ENCODE assay signal across 2 cellular contexts in the genomic region with DNA sequence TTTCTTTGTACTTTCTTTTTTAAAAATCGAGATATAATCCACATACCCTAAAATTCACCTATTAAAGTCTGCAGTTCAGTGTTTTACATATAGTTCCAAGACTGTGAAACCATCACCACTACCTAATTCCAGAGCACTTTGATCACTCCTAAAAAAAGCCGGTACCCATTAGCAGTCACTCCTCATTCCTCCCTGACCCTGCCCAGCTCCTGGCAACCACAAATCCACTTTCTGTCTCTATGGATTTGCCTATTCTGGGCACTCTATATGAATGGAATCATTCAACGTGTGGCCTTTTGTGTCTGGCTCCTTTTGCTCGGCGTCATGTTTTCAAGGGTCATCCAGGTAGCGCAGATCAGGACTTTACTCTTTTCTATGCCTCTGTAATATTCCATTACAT.
TF ChIP-seq lines count a peak whose summit lies in the region.

No MANE protein-coding gene starts in this region.

TF ChIP-seq in SK-N-SH, 30 proteins besides CTCF, POLR2A, EP300 and RAD21 (continued from another document):
- TF ChIP-seq, protein P1, sequence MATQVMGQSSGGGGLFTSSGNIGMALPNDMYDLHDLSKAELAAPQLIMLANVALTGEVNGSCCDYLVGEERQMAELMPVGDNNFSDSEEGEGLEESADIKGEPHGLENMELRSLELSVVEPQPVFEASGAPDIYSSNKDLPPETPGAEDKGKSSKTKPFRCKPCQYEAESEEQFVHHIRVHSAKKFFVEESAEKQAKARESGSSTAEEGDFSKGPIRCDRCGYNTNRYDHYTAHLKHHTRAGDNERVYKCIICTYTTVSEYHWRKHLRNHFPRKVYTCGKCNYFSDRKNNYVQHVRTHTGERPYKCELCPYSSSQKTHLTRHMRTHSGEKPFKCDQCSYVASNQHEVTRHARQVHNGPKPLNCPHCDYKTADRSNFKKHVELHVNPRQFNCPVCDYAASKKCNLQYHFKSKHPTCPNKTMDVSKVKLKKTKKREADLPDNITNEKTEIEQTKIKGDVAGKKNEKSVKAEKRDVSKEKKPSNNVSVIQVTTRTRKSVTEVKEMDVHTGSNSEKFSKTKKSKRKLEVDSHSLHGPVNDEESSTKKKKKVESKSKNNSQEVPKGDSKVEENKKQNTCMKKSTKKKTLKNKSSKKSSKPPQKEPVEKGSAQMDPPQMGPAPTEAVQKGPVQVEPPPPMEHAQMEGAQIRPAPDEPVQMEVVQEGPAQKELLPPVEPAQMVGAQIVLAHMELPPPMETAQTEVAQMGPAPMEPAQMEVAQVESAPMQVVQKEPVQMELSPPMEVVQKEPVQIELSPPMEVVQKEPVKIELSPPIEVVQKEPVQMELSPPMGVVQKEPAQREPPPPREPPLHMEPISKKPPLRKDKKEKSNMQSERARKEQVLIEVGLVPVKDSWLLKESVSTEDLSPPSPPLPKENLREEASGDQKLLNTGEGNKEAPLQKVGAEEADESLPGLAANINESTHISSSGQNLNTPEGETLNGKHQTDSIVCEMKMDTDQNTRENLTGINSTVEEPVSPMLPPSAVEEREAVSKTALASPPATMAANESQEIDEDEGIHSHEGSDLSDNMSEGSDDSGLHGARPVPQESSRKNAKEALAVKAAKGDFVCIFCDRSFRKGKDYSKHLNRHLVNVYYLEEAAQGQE (IDR thresholded peaks at IDR 0.05; ENCODE audit: low read depth, low read length), result no peak
- TF ChIP-seq SIN3A (IDR thresholded peaks at IDR 0.05; ENCODE audit: borderline replicate concordance, low read depth, low read length) (no peak), GABPA (IDR thresholded peaks at IDR 0.05; ENCODE audit: low read depth) (no peak), MEF2A (IDR thresholded peaks at IDR 0.05; ENCODE audit: borderline replicate concordance, low read depth) (no peak), JUND (IDR thresholded peaks at IDR 0.05) (no peak), RFX5 (IDR thresholded peaks at IDR 0.05; ENCODE audit: low read length) (no peak)

TF ChIP-seq in SK-N-SH treated with all-trans-retinoic acid at 6 μM for 48 hours, 23 proteins besides CTCF, POLR2A, EP300 and RAD21 (continued from another document):
- no peak for TF ChIP-seq ESRRG (CRISPR knock-in tag; IDR thresholded peaks at IDR 0.05)
- TF ChIP-seq RARB (CRISPR knock-in tag; IDR thresholded peaks at IDR 0.05), result no peak
- TF ChIP-seq BACH2 (CRISPR knock-in tag; IDR thresholded peaks at IDR 0.05; ENCODE audit: borderline replicate concordance), result no peak
- no peak for TF ChIP-seq ZNF70 (CRISPR knock-in tag; IDR thresholded peaks at IDR 0.05)
- TF ChIP-seq GLIS3 (CRISPR knock-in tag; IDR thresholded peaks at IDR 0.05), result no peak
- TF ChIP-seq PPARA (CRISPR knock-in tag; IDR thresholded peaks at IDR 0.05; ENCODE audit: borderline replicate concordance), result no peak
- TF ChIP-seq, protein P2, sequence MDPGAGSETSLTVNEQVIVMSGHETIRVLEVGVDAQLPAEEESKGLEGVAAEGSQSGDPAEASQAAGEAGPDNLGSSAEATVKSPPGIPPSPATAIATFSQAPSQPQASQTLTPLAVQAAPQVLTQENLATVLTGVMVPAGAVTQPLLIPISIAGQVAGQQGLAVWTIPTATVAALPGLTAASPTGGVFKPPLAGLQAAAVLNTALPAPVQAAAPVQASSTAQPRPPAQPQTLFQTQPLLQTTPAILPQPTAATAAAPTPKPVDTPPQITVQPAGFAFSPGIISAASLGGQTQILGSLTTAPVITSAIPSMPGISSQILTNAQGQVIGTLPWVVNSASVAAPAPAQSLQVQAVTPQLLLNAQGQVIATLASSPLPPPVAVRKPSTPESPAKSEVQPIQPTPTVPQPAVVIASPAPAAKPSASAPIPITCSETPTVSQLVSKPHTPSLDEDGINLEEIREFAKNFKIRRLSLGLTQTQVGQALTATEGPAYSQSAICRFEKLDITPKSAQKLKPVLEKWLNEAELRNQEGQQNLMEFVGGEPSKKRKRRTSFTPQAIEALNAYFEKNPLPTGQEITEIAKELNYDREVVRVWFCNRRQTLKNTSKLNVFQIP (CRISPR knock-in tag; IDR thresholded peaks at IDR 0.05; ENCODE audit: borderline replicate concordance, low read depth), result no peak
- TF ChIP-seq CSDC2 (CRISPR knock-in tag; IDR thresholded peaks at IDR 0.05), result no peak
- TF ChIP-seq ZNF8 (CRISPR knock-in tag; IDR thresholded peaks at IDR 0.05), result no peak
- no peak for TF ChIP-seq ZFP3 (CRISPR knock-in tag; IDR thresholded peaks at IDR 0.05)
- TF ChIP-seq ZC3H10 (CRISPR knock-in tag; IDR thresholded peaks at IDR 0.05), result no peak
- TF ChIP-seq, protein P3, sequence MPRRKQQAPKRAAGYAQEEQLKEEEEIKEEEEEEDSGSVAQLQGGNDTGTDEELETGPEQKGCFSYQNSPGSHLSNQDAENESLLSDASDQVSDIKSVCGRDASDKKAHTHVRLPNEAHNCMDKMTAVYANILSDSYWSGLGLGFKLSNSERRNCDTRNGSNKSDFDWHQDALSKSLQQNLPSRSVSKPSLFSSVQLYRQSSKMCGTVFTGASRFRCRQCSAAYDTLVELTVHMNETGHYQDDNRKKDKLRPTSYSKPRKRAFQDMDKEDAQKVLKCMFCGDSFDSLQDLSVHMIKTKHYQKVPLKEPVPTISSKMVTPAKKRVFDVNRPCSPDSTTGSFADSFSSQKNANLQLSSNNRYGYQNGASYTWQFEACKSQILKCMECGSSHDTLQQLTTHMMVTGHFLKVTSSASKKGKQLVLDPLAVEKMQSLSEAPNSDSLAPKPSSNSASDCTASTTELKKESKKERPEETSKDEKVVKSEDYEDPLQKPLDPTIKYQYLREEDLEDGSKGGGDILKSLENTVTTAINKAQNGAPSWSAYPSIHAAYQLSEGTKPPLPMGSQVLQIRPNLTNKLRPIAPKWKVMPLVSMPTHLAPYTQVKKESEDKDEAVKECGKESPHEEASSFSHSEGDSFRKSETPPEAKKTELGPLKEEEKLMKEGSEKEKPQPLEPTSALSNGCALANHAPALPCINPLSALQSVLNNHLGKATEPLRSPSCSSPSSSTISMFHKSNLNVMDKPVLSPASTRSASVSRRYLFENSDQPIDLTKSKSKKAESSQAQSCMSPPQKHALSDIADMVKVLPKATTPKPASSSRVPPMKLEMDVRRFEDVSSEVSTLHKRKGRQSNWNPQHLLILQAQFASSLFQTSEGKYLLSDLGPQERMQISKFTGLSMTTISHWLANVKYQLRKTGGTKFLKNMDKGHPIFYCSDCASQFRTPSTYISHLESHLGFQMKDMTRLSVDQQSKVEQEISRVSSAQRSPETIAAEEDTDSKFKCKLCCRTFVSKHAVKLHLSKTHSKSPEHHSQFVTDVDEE (CRISPR knock-in tag; IDR thresholded peaks at IDR 0.05), result no peak
- TF ChIP-seq SNAI2 (CRISPR knock-in tag; IDR thresholded peaks at IDR 0.05), result no peak
- TF ChIP-seq ARNTL (CRISPR knock-in tag; IDR thresholded peaks at IDR 0.05; ENCODE audit: borderline replicate concordance, low read depth), result no peak
- no peak for TF ChIP-seq ZFP30 (CRISPR knock-in tag; IDR thresholded peaks at IDR 0.05)
- TF ChIP-seq, protein P4, sequence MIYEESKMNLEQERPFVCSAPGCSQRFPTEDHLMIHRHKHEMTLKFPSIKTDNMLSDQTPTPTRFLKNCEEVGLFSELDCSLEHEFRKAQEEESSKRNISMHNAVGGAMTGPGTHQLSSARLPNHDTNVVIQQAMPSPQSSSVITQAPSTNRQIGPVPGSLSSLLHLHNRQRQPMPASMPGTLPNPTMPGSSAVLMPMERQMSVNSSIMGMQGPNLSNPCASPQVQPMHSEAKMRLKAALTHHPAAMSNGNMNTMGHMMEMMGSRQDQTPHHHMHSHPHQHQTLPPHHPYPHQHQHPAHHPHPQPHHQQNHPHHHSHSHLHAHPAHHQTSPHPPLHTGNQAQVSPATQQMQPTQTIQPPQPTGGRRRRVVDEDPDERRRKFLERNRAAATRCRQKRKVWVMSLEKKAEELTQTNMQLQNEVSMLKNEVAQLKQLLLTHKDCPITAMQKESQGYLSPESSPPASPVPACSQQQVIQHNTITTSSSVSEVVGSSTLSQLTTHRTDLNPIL (CRISPR knock-in tag; IDR thresholded peaks at IDR 0.05; ENCODE audit: low read depth), result no peak
- no peak for TF ChIP-seq ZNF565 (CRISPR knock-in tag; conservative IDR thresholded peaks at IDR 0.05; ENCODE audit: low read depth)
